17 cellular contexts compared by ENCODE assay signal in the genomic region with DNA sequence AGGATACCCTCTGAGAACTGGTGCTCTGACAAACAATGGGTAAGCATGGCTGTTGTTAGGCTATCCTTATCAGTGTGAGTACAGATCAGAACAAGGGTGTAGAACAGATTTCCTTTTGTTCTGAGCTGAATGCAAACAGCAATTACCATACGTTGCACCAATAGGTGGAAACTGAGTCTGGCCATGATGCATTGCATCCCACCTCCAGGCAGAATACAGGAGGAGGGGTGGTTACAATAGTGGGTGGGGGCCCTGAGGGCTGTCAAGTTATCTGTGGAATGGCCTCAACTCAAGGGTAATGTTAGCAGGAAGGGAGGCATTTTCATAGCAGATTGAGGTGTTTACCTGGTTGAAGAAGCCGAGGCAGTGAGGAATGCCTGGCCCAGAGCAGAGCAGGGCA.
"Had no signal": no experiment of that assay in that cellular context is flagged by ENCODE, and none has a peak within 500 bp of the region (broad histone marks: within the 10 kb centered on the region; RNA-seq: fewer than 3 reads in every experiment).

No MANE protein-coding gene starts in this region.

- H3K4me1 Mint-ChIP-seq: T-cell had no signal

- DNase-seq: activated CD4-positive, CD25-positive, alpha-beta regulatory T cell treated with anti-CD3 and anti-CD28 coated beads, Interleukin-2, amount 50 U/mL, for 72 hours; activated CD8-positive, alpha-beta memory T cell treated with anti-CD3 and anti-CD28 coated beads, Interleukin-2, amount 50 U/mL, for 4 hours; activated effector memory CD4-positive, alpha-beta T cell treated with Interleukin-2 at 50 U/mL for 16 hours; activated naive CD4-positive, alpha-beta T cell treated with anti-CD3 and anti-CD28 coated beads for 36 hours; activated T-cell treated with anti-CD3 and anti-CD28 coated beads, Interleukin-2, amount 50 U/mL, for 48 hours; cerebellar nuclear complex; heart left ventricle; left cardiac atrium; naive B cell; psoas muscle; T-cell; transverse colon; uterus had no signal

- H3K4me1 ChIP-seq: uterus had no signal

- H3K4me3 ChIP-seq: coronary artery, heart left ventricle, psoas muscle, right atrium auricular region, transverse colon, uterus had no signal

- H3K27me3 ChIP-seq: heart left ventricle, right atrium auricular region, transverse colon, uterus had no signal

- FAIRE-seq: islet of Langerhans had no signal

- H3K36me3 Mint-ChIP-seq: naive B cell, T-cell had no signal

- H3K4me3 Mint-ChIP-seq: activated naive CD4-positive, alpha-beta T cell treated with anti-CD3 and anti-CD28 coated beads for 36 hours; naive B cell; T-cell; T-helper 2 cell treated with Interferon-gamma antibody and Interleukin-4, amounts not matched to agents 5 μg/mL and 100 μg/mL, for 36 hours had no signal

- H3K27ac Mint-ChIP-seq: activated naive CD4-positive, alpha-beta T cell treated with anti-CD3 and anti-CD28 coated beads for 36 hours; T-cell; T-helper 2 cell treated with Interferon-gamma antibody and Interleukin-4, amounts not matched to agents 5 μg/mL and 100 μg/mL, for 36 hours had no signal

- H3K27ac ChIP-seq: coronary artery, heart left ventricle, psoas muscle, right atrium auricular region, transverse colon, uterus had no signal

- H3K27me3 Mint-ChIP-seq: naive B cell had no signal

- H3K9me3 ChIP-seq: heart left ventricle, psoas muscle, right atrium auricular region, transverse colon, uterus had no signal

- ATAC-seq: heart left ventricle, left cardiac atrium, psoas muscle, T-cell had no signal

- H3K9me3 Mint-ChIP-seq: activated naive CD4-positive, alpha-beta T cell treated with anti-CD3 and anti-CD28 coated beads for 36 hours; naive B cell; T-cell; T-helper 2 cell treated with Interferon-gamma antibody and Interleukin-4, amounts not matched to agents 5 μg/mL and 100 μg/mL, for 36 hours had no signal

- H3K36me3 ChIP-seq: heart left ventricle, right atrium auricular region, transverse colon, uterus had no signal
